29 cellular contexts compared by ENCODE assay signal in genomic region chr4:16646459-16646858, GRCh38.
"Had no signal": no experiment of that assay in that cellular context is flagged by ENCODE, and none has a peak within 500 bp of the region (broad histone marks: within the 10 kb centered on the region; RNA-seq: fewer than 3 reads in every experiment).

No MANE protein-coding gene starts in this region.

- H3K36me3 ChIP-seq: stomach, suprapubic skin, thoracic aorta, thyroid gland, tibial artery, tibial nerve, transverse colon, upper lobe of left lung, upper lobe of right lung, uterus, vagina had no signal

- H3K27me3 ChIP-seq: stomach, suprapubic skin, testis, thyroid gland, tibial artery, tibial nerve, transverse colon, upper lobe of left lung, upper lobe of right lung, uterus, vagina had no signal

- H3K4me3 ChIP-seq: stomach, suprapubic skin, testis, thoracic aorta, thyroid gland, tibial artery, tibial nerve, transverse colon, upper lobe of left lung, upper lobe of right lung, uterus, vagina had no signal

- H3K4me1 Mint-ChIP-seq: stimulated activated effector memory CD8-positive, alpha-beta T cell treated with anti-CD3 and anti-CD28 coated beads, Interleukin-12 subunit alpha, Interleukin-12 subunit beta, amount 100 ng/mL, for 72 hours; stimulated activated memory B cell treated with anti-CD40 and anti-IgM and Interleukin-4, amounts not matched to agents 10 μg/mL and 1 μg/mL and 100 μg/mL, for 72 hours; stimulated activated naive B cell treated with anti-CD40 and anti-IgM and Interleukin-4, amounts not matched to agents 10 μg/mL and 1 μg/mL and 100 μg/mL, for 72 hours; stimulated activated naive CD8-positive, alpha-beta T cell treated with anti-CD3 and anti-CD28 coated beads, Interleukin-15, amount 100 ng/mL, for 72 hours had no signal

- ATAC-seq: stimulated activated effector memory CD8-positive, alpha-beta T cell treated with anti-CD3 and anti-CD28 coated beads, Interleukin-12 subunit alpha, Interleukin-12 subunit beta, amount 100 ng/mL, for 72 hours; stimulated activated memory B cell treated with anti-CD40 and anti-IgM and Interleukin-4, amounts not matched to agents 10 μg/mL and 1 μg/mL and 100 μg/mL, for 72 hours; stimulated activated naive B cell treated with anti-CD40 and anti-IgM and Interleukin-4, amounts not matched to agents 10 μg/mL and 1 μg/mL and 100 μg/mL, for 72 hours; stimulated activated naive CD8-positive, alpha-beta T cell treated with anti-CD3 and anti-CD28 coated beads, Interleukin-15, amount 100 ng/mL, for 72 hours; stimulated activated naive CD8-positive, alpha-beta T cell treated with anti-CD3 and anti-CD28 coated beads, Interleukin-15, Interleukin-2, amounts not matched to agents 100 U/mL and 50 U/mL, for 24 hours; upper lobe of right lung had no signal

- H3K27ac Mint-ChIP-seq: stimulated activated effector memory CD8-positive, alpha-beta T cell treated with anti-CD3 and anti-CD28 coated beads, Interleukin-12 subunit alpha, Interleukin-12 subunit beta, amount 100 ng/mL, for 72 hours; stimulated activated memory B cell treated with anti-CD40 and anti-IgM and Interleukin-4, amounts not matched to agents 10 μg/mL and 1 μg/mL and 100 μg/mL, for 72 hours; stimulated activated naive B cell treated with anti-CD40 and anti-IgM and Interleukin-4, amounts not matched to agents 10 μg/mL and 1 μg/mL and 100 μg/mL, for 72 hours; stimulated activated naive CD8-positive, alpha-beta T cell treated with anti-CD3 and anti-CD28 coated beads, Interleukin-15, amount 100 ng/mL, for 72 hours; stimulated activated naive CD8-positive, alpha-beta T cell treated with anti-CD3 and anti-CD28 coated beads, Interleukin-15, Interleukin-2, amounts not matched to agents 100 ng/mL and 50 ng/mL, for 24 hours; type B pancreatic cell had no signal

- H3K9me3 Mint-ChIP-seq: stimulated activated naive B cell treated with anti-CD40 and anti-IgM and Interleukin-4, amounts not matched to agents 10 μg/mL and 1 μg/mL and 100 μg/mL, for 72 hours; stimulated activated naive CD8-positive, alpha-beta T cell treated with anti-CD3 and anti-CD28 coated beads, Interleukin-15, amount 100 ng/mL, for 72 hours; type B pancreatic cell had no signal

- H3K9me3 ChIP-seq: stomach, suprapubic skin, testis, thoracic aorta, thyroid gland, tibial artery, tibial nerve, transverse colon, upper lobe of left lung, upper lobe of right lung, uterus, vagina had no signal

- DNase-seq: stimulated activated CD4-positive, alpha-beta T cell treated with anti-CD3 and anti-CD28 coated beads, Interleukin-2, amount 100 ng/mL, for 48 hours; stimulated activated CD4-positive, alpha-beta T cell treated with anti-CD3 and anti-CD28 coated beads, Interleukin-4, amount 100 ng/mL, for 1 hour; stimulated activated CD4-positive, alpha-beta T cell treated with anti-CD3 and anti-CD28 coated beads, Interleukin-4, amount 100 ng/mL, for 24 hours; stimulated activated CD4-positive, alpha-beta T cell treated with anti-CD3 and anti-CD28 coated beads, Interleukin-4, amount 100 ng/mL, for 4 hours; stimulated activated CD8-positive, alpha-beta memory T cell treated with anti-CD3 and anti-CD28 coated beads, Interleukin-4, amount 100 ng/mL, for 48 hours; stimulated activated naive B cell treated with anti-CD40 and anti-IgM and Interleukin-4, amounts not matched to agents 10 μg/mL and 1 μg/mL and 100 μg/mL, for 72 hours; stimulated activated naive CD4-positive, alpha-beta T cell; stimulated activated naive CD4-positive, alpha-beta T cell treated with Interleukin-2 at 50 U/mL for 16 hours; stimulated activated naive CD8-positive, alpha-beta T cell treated with anti-CD3 and anti-CD28 coated beads, Interleukin-15, amount 100 ng/mL, for 72 hours; stimulated activated naive CD8-positive, alpha-beta T cell treated with anti-CD3 and anti-CD28 coated beads, Interleukin-15, Interleukin-2, amounts not matched to agents 100 U/mL and 50 U/mL, for 24 hours; stomach; substantia nigra; testis; tibial artery; transverse colon; trophoblast cell; upper lobe of left lung; upper lobe of right lung; uterus had no signal

- H3K36me3 Mint-ChIP-seq: stimulated activated effector memory CD8-positive, alpha-beta T cell treated with anti-CD3 and anti-CD28 coated beads, Interleukin-12 subunit alpha, Interleukin-12 subunit beta, amount 100 ng/mL, for 72 hours; stimulated activated memory B cell treated with anti-CD40 and anti-IgM and Interleukin-4, amounts not matched to agents 10 μg/mL and 1 μg/mL and 100 μg/mL, for 72 hours; stimulated activated naive B cell treated with anti-CD40 and anti-IgM and Interleukin-4, amounts not matched to agents 10 μg/mL and 1 μg/mL and 100 μg/mL, for 72 hours had no signal

- H3K4me3 Mint-ChIP-seq: stimulated activated effector memory CD8-positive, alpha-beta T cell treated with anti-CD3 and anti-CD28 coated beads, Interleukin-12 subunit alpha, Interleukin-12 subunit beta, amount 100 ng/mL, for 72 hours; stimulated activated memory B cell treated with anti-CD40 and anti-IgM and Interleukin-4, amounts not matched to agents 10 μg/mL and 1 μg/mL and 100 μg/mL, for 72 hours; stimulated activated naive B cell treated with anti-CD40 and anti-IgM and Interleukin-4, amounts not matched to agents 10 μg/mL and 1 μg/mL and 100 μg/mL, for 72 hours; stimulated activated naive CD8-positive, alpha-beta T cell treated with anti-CD3 and anti-CD28 coated beads, Interleukin-15, amount 100 ng/mL, for 72 hours; stimulated activated naive CD8-positive, alpha-beta T cell treated with anti-CD3 and anti-CD28 coated beads, Interleukin-15, Interleukin-2, amounts not matched to agents 100 ng/mL and 50 ng/mL, for 24 hours; type B pancreatic cell had no signal

- H3K27ac ChIP-seq: stomach, suprapubic skin, testis, thoracic aorta, thyroid gland, tibial artery, tibial nerve, transverse colon, upper lobe of left lung, upper lobe of right lung, uterus, vagina had no signal

- H3K27me3 Mint-ChIP-seq: stimulated activated memory B cell treated with anti-CD40 and anti-IgM and Interleukin-4, amounts not matched to agents 10 μg/mL and 1 μg/mL and 100 μg/mL, for 72 hours; stimulated activated naive B cell treated with anti-CD40 and anti-IgM and Interleukin-4, amounts not matched to agents 10 μg/mL and 1 μg/mL and 100 μg/mL, for 72 hours; stimulated activated naive CD8-positive, alpha-beta T cell treated with anti-CD3 and anti-CD28 coated beads, Interleukin-15, Interleukin-2, amounts not matched to agents 100 ng/mL and 50 ng/mL, for 24 hours; type B pancreatic cell had no signal

- FAIRE-seq: urothelium cell line had no signal

- H3K4me1 ChIP-seq: stomach, suprapubic skin, testis, tibial artery, tibial nerve, transverse colon, upper lobe of right lung, vagina had no signal
